20 cellular contexts compared by ENCODE assay signal in the genomic region with DNA sequence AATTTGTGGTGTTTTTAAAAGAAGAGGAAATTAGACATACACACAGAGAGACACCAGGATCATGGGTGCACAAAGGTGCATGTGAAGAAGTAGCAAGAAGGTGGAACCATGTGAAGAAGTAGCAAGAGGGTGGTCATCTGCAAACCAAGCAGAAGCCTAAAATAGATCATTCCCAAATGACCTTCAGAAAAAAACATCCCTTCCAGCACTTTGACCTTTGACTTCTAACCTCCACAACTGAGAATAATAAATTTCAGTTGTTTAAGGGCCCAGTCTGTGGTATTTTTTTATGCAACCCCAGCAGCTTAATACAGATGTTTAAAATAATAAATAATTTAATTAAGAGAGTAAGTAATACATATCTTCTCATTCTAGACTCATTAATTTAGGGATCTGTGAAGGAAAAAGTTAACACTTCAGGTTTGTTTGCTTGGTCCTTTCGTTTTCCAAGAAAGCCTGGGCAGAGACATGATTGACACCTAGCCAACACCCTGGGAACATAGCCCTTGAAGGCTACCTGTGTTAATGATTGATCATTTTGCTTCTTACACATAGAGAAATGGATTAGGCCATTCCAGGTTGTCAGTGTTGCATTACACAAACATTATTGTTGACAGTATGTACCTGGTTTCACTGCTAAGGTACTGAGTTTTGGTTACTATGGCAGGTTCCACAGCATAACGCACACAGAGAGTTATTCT.
"Had no signal": no experiment of that assay in that cellular context is flagged by ENCODE, and none has a peak within 500 bp of the region (broad histone marks: within the 10 kb centered on the region; RNA-seq: fewer than 3 reads in every experiment).

No MANE protein-coding gene starts in this region.

- H3K36me3 Mint-ChIP-seq: activated naive CD8-positive, alpha-beta T cell; naive thymus-derived CD8-positive, alpha-beta T cell; T-cell had no signal

- ATAC-seq: activated CD8-positive, alpha-beta T cell treated with anti-CD3 and anti-CD28 coated beads, Interleukin-2, amount 10 ng/mL, durations not matched to agents 7 days and 5 days; gastrocnemius medialis; left cardiac atrium; naive thymus-derived CD8-positive, alpha-beta T cell; T-cell had no signal

- H3K4me1 Mint-ChIP-seq: naive thymus-derived CD8-positive, alpha-beta T cell; T-cell had no signal

- DNase-seq: activated CD4-positive, alpha-beta T cell treated with anti-CD3 and anti-CD28 coated beads, Interleukin-2, amount 50 U/mL, for 1 hour; activated CD4-positive, CD25-positive, alpha-beta regulatory T cell treated with anti-CD3 and anti-CD28 coated beads, Interleukin-2, amount 50 U/mL, for 72 hours; activated CD8-positive, alpha-beta T cell treated with anti-CD3 and anti-CD28 coated beads, Interleukin-2, amount 10 ng/mL, durations not matched to agents 7 days and 5 days; activated T-cell treated with anti-CD3 and anti-CD28 coated beads, Interleukin-2, amount 50 U/mL, for 1 hour; adrenal gland; central memory CD4-positive, alpha-beta T cell; esophagus squamous epithelium; gastrocnemius medialis; left cardiac atrium; naive thymus-derived CD8-positive, alpha-beta T cell; spleen; stimulated activated CD4-positive, alpha-beta T cell treated with anti-CD3 and anti-CD28 coated beads, Interleukin-4, amount 100 ng/mL, for 24 hours; stimulated activated naive CD4-positive, alpha-beta T cell treated with Interleukin-2 at 50 U/mL for 16 hours; T-cell; thyroid gland; WERI-Rb-1 had no signal

- H3K27me3 Mint-ChIP-seq: activated naive CD8-positive, alpha-beta T cell; naive thymus-derived CD8-positive, alpha-beta T cell; progenitor cell of endocrine pancreas; T-cell had no signal

- H3K9me3 ChIP-seq: adrenal gland, ascending aorta, esophagus squamous epithelium, gastrocnemius medialis, thyroid gland had no signal

- H3K4me3 Mint-ChIP-seq: activated CD8-positive, alpha-beta T cell treated with anti-CD3 and anti-CD28 coated beads, Interleukin-2, amount 10 ng/mL, durations not matched to agents 7 days and 5 days; activated naive CD8-positive, alpha-beta T cell; naive thymus-derived CD8-positive, alpha-beta T cell; T-cell; T-helper 2 cell treated with Interferon-gamma antibody and Interleukin-4, amounts not matched to agents 5 μg/mL and 100 μg/mL, for 36 hours had no signal

- H3K27ac ChIP-seq: adrenal gland, ascending aorta, esophagus squamous epithelium, gastrocnemius medialis, spleen, thyroid gland, WERI-Rb-1 had no signal

- H3K4me3 ChIP-seq: adrenal gland, ascending aorta, esophagus squamous epithelium, gastrocnemius medialis, spleen, thyroid gland had no signal

- H3K4me1 ChIP-seq: adrenal gland, ascending aorta, esophagus squamous epithelium, gastrocnemius medialis, spleen, thyroid gland had no signal

- H3K36me3 ChIP-seq: adrenal gland, ascending aorta, esophagus squamous epithelium, gastrocnemius medialis, spleen, thyroid gland, WERI-Rb-1 had no signal

- H3K27me3 ChIP-seq: adrenal gland, ascending aorta, esophagus squamous epithelium, gastrocnemius medialis, spleen, thyroid gland had no signal

- H3K27ac Mint-ChIP-seq: activated CD8-positive, alpha-beta T cell treated with anti-CD3 and anti-CD28 coated beads, Interleukin-2, amount 10 ng/mL, durations not matched to agents 7 days and 5 days; activated naive CD8-positive, alpha-beta T cell; naive thymus-derived CD8-positive, alpha-beta T cell; progenitor cell of endocrine pancreas; T-cell; T-helper 2 cell treated with Interferon-gamma antibody and Interleukin-4, amounts not matched to agents 5 μg/mL and 100 μg/mL, for 36 hours had no signal
